In the genomic region with DNA sequence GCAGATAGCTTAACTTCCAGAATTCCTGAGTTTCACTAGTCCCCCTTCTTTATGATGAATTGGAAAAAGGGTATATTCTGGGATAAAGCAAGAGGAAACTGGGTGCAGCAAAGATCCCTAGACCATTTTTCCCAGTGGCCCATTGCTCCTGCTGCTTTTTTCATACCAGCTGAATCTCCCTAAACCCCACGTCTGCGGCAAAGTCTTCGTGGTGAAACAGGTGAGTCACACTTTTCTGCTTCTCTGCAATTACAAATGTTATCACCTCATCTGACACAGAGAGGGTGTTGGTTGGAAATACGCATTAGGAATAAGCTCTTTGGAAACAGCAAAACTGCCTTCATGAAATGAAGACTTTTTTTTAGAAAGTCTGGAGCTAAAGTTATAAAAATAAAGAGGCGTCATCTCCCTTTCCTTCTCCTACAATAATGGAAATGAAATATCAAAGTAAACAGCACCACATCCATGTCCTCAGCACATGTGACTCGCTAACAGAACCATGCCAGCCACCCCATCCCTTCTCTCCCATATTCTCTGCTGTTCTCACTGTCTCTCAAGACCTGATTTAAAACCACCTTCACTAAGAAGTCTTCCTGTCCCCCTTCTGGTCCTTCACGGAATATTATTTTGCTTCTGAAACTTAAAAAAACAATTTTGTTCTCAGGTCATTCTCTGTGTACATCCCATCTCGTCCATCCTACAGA, we compare ENCODE assay signal across 8 cellular contexts. TPM values are rescaled to one million over a fixed set of nuclear protein-coding genes. Genes with fewer than 3 reads are reported as not detected.
DNase-seq lines count a peak whose midpoint lies in the region; ATAC-seq and TF ChIP-seq lines count a peak whose summit lies in the region.

No MANE protein-coding gene starts in this region.

- H3K4me1 ChIP-seq in left ventricle myocardium inferior = peaks cover 56% of the 10 kb centered on the region
- H3K4me1 ChIP-seq in adrenal gland (replicated peaks in 1 of 2) = peaks cover 12 to 47% of the 10 kb centered on the region in 2 donors
- peaks cover 70% of the 10 kb centered on the region for H3K4me1 ChIP-seq in lower lobe of right lung
- H3K4me1 ChIP-seq in uterus = peaks cover 0 to 8% of the 10 kb centered on the region in 2 donors
- no peaks in the 10 kb centered on the region for H3K4me1 ChIP-seq in effector memory CD4-positive, alpha-beta T cell (ENCODE audit: control insufficient read depth, insufficient read depth, low read length, poor library complexity, severe bottlenecking)

- H3K9me3 ChIP-seq in left ventricle myocardium inferior (replicated peaks) = no peaks in the 10 kb centered on the region
- no peaks in the 10 kb centered on the region for H3K9me3 ChIP-seq in adrenal gland (replicated peaks in 1 of 3)
- H3K9me3 ChIP-seq in lower lobe of right lung = no peaks in the 10 kb centered on the region
- H3K9me3 ChIP-seq in uterus = no peaks in the 10 kb centered on the region
- H3K9me3 ChIP-seq in effector memory CD4-positive, alpha-beta T cell (ENCODE audit: control insufficient read depth, low read length) = no peaks in the 10 kb centered on the region

- H3K4me3 ChIP-seq in left ventricle myocardium inferior = no peak overlapping the region
- H3K4me3 ChIP-seq in adrenal gland = no peak overlapping the region
- no peak overlapping the region for H3K4me3 ChIP-seq in lower lobe of right lung
- no peak overlapping the region for H3K4me3 ChIP-seq in uterus
- no peak overlapping the region for H3K4me3 ChIP-seq in effector memory CD4-positive, alpha-beta T cell (ENCODE audit: insufficient read depth, low read depth, low read length, poor library complexity, severe bottlenecking)

- DNase-seq in left ventricle myocardium inferior (no peak), Right ventricle myocardium superior (no peak), adrenal gland (no peak), lower lobe of right lung (no peak), uterus (no peak)
- DNase-seq in effector memory CD4-positive, alpha-beta T cell = no peak

- H3K27ac ChIP-seq in left ventricle myocardium inferior (replicated peaks) (peak overlapping the region; percentile 71), adrenal gland (peak overlapping the region in 3 of 5 donors; percentile 7 to 88 (median 69)), lower lobe of right lung (peak overlapping the region; percentile 73), uterus (peak overlapping the region; percentile 18 to 57)
- H3K27ac ChIP-seq in effector memory CD4-positive, alpha-beta T cell (ENCODE audit: insufficient read depth, low read length, poor library complexity, severe bottlenecking) = no peak overlapping the region

- H3K36me3 ChIP-seq in left ventricle myocardium inferior (no peaks in the 10 kb centered on the region), adrenal gland (replicated peaks in 1 of 2) (no peaks in the 10 kb centered on the region), lower lobe of right lung (no peaks in the 10 kb centered on the region), uterus (no peaks in the 10 kb centered on the region)
- no peaks in the 10 kb centered on the region for H3K36me3 ChIP-seq in effector memory CD4-positive, alpha-beta T cell (ENCODE audit: control insufficient read depth, insufficient read depth, low read length)

- WGBS in adrenal gland, 4 donors = 75 to 79% (median 77%) methylated on average over 8 of the region's 8 CpGs

- H3K27me3 ChIP-seq in left ventricle myocardium inferior (ENCODE audit: low read depth) (no peaks in the 10 kb centered on the region), adrenal gland (no peaks in the 10 kb centered on the region), lower lobe of right lung (ENCODE audit: low read depth) (no peaks in the 10 kb centered on the region), uterus (no peaks in the 10 kb centered on the region)
- H3K27me3 ChIP-seq in effector memory CD4-positive, alpha-beta T cell (replicated peaks; ENCODE audit: control insufficient read depth, insufficient read depth, low read length, poor library complexity, severe bottlenecking) = no peaks in the 10 kb centered on the region

- TF ChIP-seq POLR2A in adrenal gland (IDR thresholded peaks at IDR 0.05) (no peak), uterus (IDR thresholded peaks at IDR 0.05) (no peak)

- TF ChIP-seq CTCF in left ventricle myocardium inferior (IDR thresholded peaks at IDR 0.05; ENCODE audit: borderline replicate concordance) (no peak), adrenal gland (IDR thresholded peaks at IDR 0.05) (no peak), lower lobe of right lung (IDR thresholded peaks at IDR 0.05) (no peak), uterus (IDR thresholded peaks at IDR 0.05) (no peak)

- ATAC-seq in Right ventricle myocardium superior (ENCODE audit: poor library complexity) (no peak), lower lobe of right lung (no peak), GM18861 (IDR thresholded peaks at IDR 0.05; ENCODE audit: unreplicated experiment) (no peak), GM19324 (IDR thresholded peaks at IDR 0.05; ENCODE audit: low FRiP score, unreplicated experiment) (no peak)

- intact Hi-C loops in left ventricle myocardium inferior (cut with micrococcal nuclease) = no loop called here
- intact Hi-C loops in Right ventricle myocardium superior (cut with DNase I) = loop anchor here (10.0 kb wide), 1 partner anchor 373 kb away; no protein-coding TSS in a partner anchor
- intact Hi-C loops in adrenal gland (cut with DNase I) = loop anchor here (5.0 kb wide), 1 partner anchor 475 kb away; no protein-coding TSS in a partner anchor
- intact Hi-C loops in lower lobe of right lung (cut with DNase I) = no loop called here
- intact Hi-C loops in uterus (cut with DNase I; ENCODE audit: low total_unique reads) = no loop called here

RNA-seq across cellular contexts. Expression of gene GLRX, which starts 39.5 kb away (rescaled TPM):
- total RNA-seq in left ventricle myocardium inferior (139 TPM), Right ventricle myocardium superior (104 TPM), adrenal gland (100 to 1,000 TPM in 6 of 8 donors, 10 to 100 TPM in 2; 68.1 to 236 (median 136) TPM), lower lobe of right lung (115 TPM), uterus (10 to 100 TPM; 13.0 to 98.8 (median 15.5) TPM)
- 100 to 1,000 TPM in 1 of 3 donors, 10 to 100 TPM in 2; 84.8 to 279 (median 85.2) TPM for polyA plus RNA-seq in adrenal gland

Comparison
In these comparisons a context has a peak if more than half of its experiments do, and no peak if none do; other contexts are left out.
1. intact Hi-C loops: an anchor here in Right ventricle myocardium superior (10.0 kb wide) and adrenal gland (5.0 kb wide); none called in left ventricle myocardium inferior, lower lobe of right lung and uterus.